Comparison of ENCODE assay signal across 6 cellular contexts in genomic region chr19:58356236-58356970, GRCh38. TPM values are rescaled to one million over a fixed set of nuclear protein-coding genes. Genes with fewer than 3 reads are reported as not detected.
DNase-seq lines count a peak whose midpoint lies in the region; ATAC-seq lines count a peak whose summit lies in the region.

No MANE protein-coding gene starts in this region.

- intact Hi-C loops in naive thymus-derived CD4-positive, alpha-beta T cell (cut with micrococcal nuclease) = loop anchor here in 1 of 2 donors (1.0 kb wide), 1 partner anchor 9 kb away; no protein-coding TSS in a partner anchor

- no peaks in the 10 kb centered on the region for H3K9me3 Mint-ChIP-seq in activated naive CD8-positive, alpha-beta T cell treated with anti-CD3 and anti-CD28 coated beads for 36 hours
- H3K9me3 Mint-ChIP-seq in naive thymus-derived CD4-positive, alpha-beta T cell = no peaks in the 10 kb centered on the region

- no peaks in the 10 kb centered on the region for H3K27me3 Mint-ChIP-seq in activated naive CD8-positive, alpha-beta T cell treated with anti-CD3 and anti-CD28 coated beads for 36 hours
- H3K27me3 Mint-ChIP-seq in naive thymus-derived CD4-positive, alpha-beta T cell = peaks cover 0 to 3% (median 0%) of the 10 kb centered on the region in 5 donors

- H3K36me3 Mint-ChIP-seq in activated naive CD8-positive, alpha-beta T cell treated with anti-CD3 and anti-CD28 coated beads for 36 hours = peaks cover 9% of the 10 kb centered on the region
- peaks cover 0 to 3% (median 0%) of the 10 kb centered on the region in 5 donors for H3K36me3 Mint-ChIP-seq in naive thymus-derived CD4-positive, alpha-beta T cell

- H3K4me1 Mint-ChIP-seq in activated naive CD8-positive, alpha-beta T cell treated with anti-CD3 and anti-CD28 coated beads for 36 hours = peaks cover 16% of the 10 kb centered on the region
- peaks cover 2 to 27% (median 13%) of the 10 kb centered on the region in 7 donors for H3K4me1 Mint-ChIP-seq in naive thymus-derived CD4-positive, alpha-beta T cell

- H3K27ac ChIP-seq in naive thymus-derived CD4-positive, alpha-beta T cell (ENCODE audit: low read depth, low read length) = peak overlapping the region; percentile 56

- peak overlapping the region; percentile 37 for H3K4me3 Mint-ChIP-seq in activated naive CD8-positive, alpha-beta T cell treated with anti-CD3 and anti-CD28 coated beads for 36 hours
- peak overlapping the region; percentile 52 to 78 (median 70) for H3K4me3 Mint-ChIP-seq in naive thymus-derived CD4-positive, alpha-beta T cell

- peak overlapping the region; percentile 16 for H3K27ac Mint-ChIP-seq in activated naive CD8-positive, alpha-beta T cell treated with anti-CD3 and anti-CD28 coated beads for 36 hours
- peak overlapping the region in 5 of 9 donors; percentile 19 to 58 (median 45) for H3K27ac Mint-ChIP-seq in naive thymus-derived CD4-positive, alpha-beta T cell

- no peaks in the 10 kb centered on the region for H3K36me3 ChIP-seq in naive thymus-derived CD4-positive, alpha-beta T cell (ENCODE audit: control insufficient read depth in 2 of 3, insufficient read depth in 3 of 3, low read length in 3 of 3)

- peak; percentile 32 for DNase-seq in DMS79 treated with DMSO at 0.1 percent for 48 hours (lab: John Stamatoyannopoulos, UW)
- DNase-seq in activated naive CD8-positive, alpha-beta T cell treated with anti-CD3 and anti-CD28 coated beads for 36 hours = peak; percentile 66
- DNase-seq in naive thymus-derived CD4-positive, alpha-beta T cell = peak; percentile 30 to 63 (median 56)
- DNase-seq in OCI-M2 (lab: John Stamatoyannopoulos, UW; ENCODE audit: unreplicated experiment) = no peak
- DNase-seq in HUDEP-2 (lab: John Stamatoyannopoulos, UW; ENCODE audit: unreplicated experiment in 76 of 76) = no peak

- CTCF ChIA-PET in naive thymus-derived CD4-positive, alpha-beta T cell (lab: Charles Lee) = interaction anchor here (1.0 kb wide), 1 partner anchor 76 kb away, joined by 3 read pairs; no protein-coding TSS in a partner anchor

- H3K4me1 ChIP-seq in naive thymus-derived CD4-positive, alpha-beta T cell (ENCODE audit: control insufficient read depth in 2 of 2, insufficient read depth in 2 of 2, low read length in 2 of 2) = peaks cover 0 to 6% of the 10 kb centered on the region in 2 donors

- H3K27me3 ChIP-seq in naive thymus-derived CD4-positive, alpha-beta T cell (ENCODE audit: control insufficient read depth in 2 of 2, insufficient read depth in 2 of 2, low read length in 2 of 2) = no peaks in the 10 kb centered on the region

- no peaks in the 10 kb centered on the region for H3K9me3 ChIP-seq in naive thymus-derived CD4-positive, alpha-beta T cell (ENCODE audit: control insufficient read depth in 2 of 3, low read length in 3 of 3)

- peak overlapping the region; percentile 57 for H3K4me3 ChIP-seq in naive thymus-derived CD4-positive, alpha-beta T cell (ENCODE audit: low read length)

- ATAC-seq in naive thymus-derived CD4-positive, alpha-beta T cell = peak; percentile 68
- no peak for ATAC-seq in HG03097 (IDR thresholded peaks at IDR 0.05; ENCODE audit: low FRiP score, unreplicated experiment)

- POLR2A ChIA-PET in naive thymus-derived CD4-positive, alpha-beta T cell (lab: Charles Lee) = interaction anchor here (0.5 to 3.4 kb wide), 4 partner anchors 9 to 173 kb away, joined by 3 to 12 read pairs (median 4); partner anchors contain the start of gene ZNF274

RNA-seq across cellular contexts. Expression of gene A1BG, which starts 3.1 kb away (rescaled TPM):
- 10 to 100 TPM; 18.7 to 23.2 TPM for total RNA-seq in activated naive CD8-positive, alpha-beta T cell treated with anti-CD3 and anti-CD28 coated beads for 36 hours
- 10 to 100 TPM in 3 of 5 experiments, 1 to 10 TPM in 2; 7.0 to 21.5 (median 12.4) TPM for total RNA-seq in naive thymus-derived CD4-positive, alpha-beta T cell
- polyA plus RNA-seq in naive thymus-derived CD4-positive, alpha-beta T cell = 10 to 100 TPM; 38.0 to 60.1 TPM

RNA-seq across cellular contexts. Expression of gene ZNF497, which starts 6.1 kb away (rescaled TPM):
- total RNA-seq in activated naive CD8-positive, alpha-beta T cell treated with anti-CD3 and anti-CD28 coated beads for 36 hours = 1 to 10 TPM; 1.5 to 1.7 TPM
- 1 to 10 TPM; 1.0 to 2.7 (median 1.8) TPM for total RNA-seq in naive thymus-derived CD4-positive, alpha-beta T cell
- polyA plus RNA-seq in naive thymus-derived CD4-positive, alpha-beta T cell = 1 to 10 TPM; 1.9 to 2.9 TPM

RNA-seq across cellular contexts. Expression of gene ZNF837, which starts 24.4 kb away (rescaled TPM):
- total RNA-seq in activated naive CD8-positive, alpha-beta T cell treated with anti-CD3 and anti-CD28 coated beads for 36 hours = 1 to 10 TPM; 2.0 to 2.1 TPM
- total RNA-seq in naive thymus-derived CD4-positive, alpha-beta T cell = 1 to 10 TPM; 1.4 to 4.3 (median 2.4) TPM
- 10 to 100 TPM in 1 of 2 donors, 1 to 10 TPM in 1; 6.9 to 15.6 TPM for polyA plus RNA-seq in naive thymus-derived CD4-positive, alpha-beta T cell

RNA-seq across cellular contexts. Expression of gene ZSCAN22, which starts 29.6 kb away (rescaled TPM):
- 1 to 10 TPM; 2.8 to 3.2 TPM for total RNA-seq in activated naive CD8-positive, alpha-beta T cell treated with anti-CD3 and anti-CD28 coated beads for 36 hours
- 1 to 10 TPM; 1.1 to 6.0 (median 4.5) TPM for total RNA-seq in naive thymus-derived CD4-positive, alpha-beta T cell
- 1 to 10 TPM; 1.3 to 3.6 TPM for polyA plus RNA-seq in naive thymus-derived CD4-positive, alpha-beta T cell

RNA-seq across cellular contexts. Expression of gene RPS5, which starts 30.7 kb away (rescaled TPM):
- 1,000 to 10,000 TPM; 1,717 to 1,777 TPM for total RNA-seq in activated naive CD8-positive, alpha-beta T cell treated with anti-CD3 and anti-CD28 coated beads for 36 hours
- total RNA-seq in naive thymus-derived CD4-positive, alpha-beta T cell = 1,000 to 10,000 TPM in 4 of 5 experiments, 100 to 1,000 TPM in 1; 911 to 1,684 (median 1,502) TPM
- 1,000 to 10,000 TPM; 1,774 to 1,925 TPM for polyA plus RNA-seq in naive thymus-derived CD4-positive, alpha-beta T cell

Comparison
In these comparisons a context has a peak if more than half of its experiments do, and no peak if none do; other contexts are left out.
1. DNase-seq: peak in DMS79 treated with DMSO at 0.1 percent for 48 hours (single experiment), activated naive CD8-positive, alpha-beta T cell treated with anti-CD3 and anti-CD28 coated beads for 36 hours (single experiment) and naive thymus-derived CD4-positive, alpha-beta T cell (9 of 9); none in OCI-M2 (single experiment) and HUDEP-2 (0 of 76).